ENCODE assay signal across 28 cellular contexts in genomic region chrX:96889726-96890125, GRCh38. TPM values are rescaled to one million over a fixed set of nuclear protein-coding genes. Genes with fewer than 3 reads are reported as not detected.
DNase-seq lines count a peak whose midpoint lies in the region; ATAC-seq, FAIRE-seq and TF ChIP-seq lines count a peak whose summit lies in the region.
"Had no signal": no experiment of that assay in that cellular context is flagged by ENCODE, and none has a peak within 500 bp of the region (broad histone marks: within the 10 kb centered on the region; RNA-seq: fewer than 3 reads in every experiment).

No MANE protein-coding gene starts in this region.

- H3K23ac ChIP-seq in trophoblast cell (ENCODE audit: low read length), result no peak overlapping the region

- in situ Hi-C loops in Caki2 (cut with HindIII; ENCODE audit: low pct_unique_long_range_greater_than_20kb, low sequenced_read_pairs), result no loop called here

- H2BK120ac ChIP-seq in trophoblast cell (ENCODE audit: insufficient read depth, low read length, poor library complexity), result no peak overlapping the region

- no peak overlapping the region for H3K4ac ChIP-seq in trophoblast cell (ENCODE audit: low read depth, low read length)

- FAIRE-seq in frontal cortex (lab: Jason Lieb, UNC), result no peak
- FAIRE-seq: K562 had no signal

- H4K8ac ChIP-seq in trophoblast cell (ENCODE audit: low read depth, low read length), result no peak overlapping the region

- H3K9me3 ChIP-seq in trophoblast cell (ENCODE audit: insufficient read depth, low read depth, low read length) (no peaks in the 10 kb centered on the region), mucosa of descending colon (no peaks in the 10 kb centered on the region), left ventricle myocardium inferior (replicated peaks) (no peaks in the 10 kb centered on the region)
- H3K9me3 ChIP-seq: ovary, SJSA1 had no signal

- H4K12ac ChIP-seq in trophoblast cell (ENCODE audit: low read depth, low read length), result no peak overlapping the region

- no peak for TF ChIP-seq CTCF in mucosa of descending colon (IDR thresholded peaks at IDR 0.05)
- TF ChIP-seq CTCF in left ventricle myocardium inferior (IDR thresholded peaks at IDR 0.05; ENCODE audit: borderline replicate concordance), result no peak

- no peak overlapping the region for H3K4me3 ChIP-seq in trophoblast cell (ENCODE audit: low read depth, low read length)
- no peak overlapping the region for H3K4me3 ChIP-seq in mucosa of descending colon
- H3K4me3 ChIP-seq in left ventricle myocardium inferior, result no peak overlapping the region
- H3K4me3 ChIP-seq: K562, ovary, SJSA1 had no signal

- no peak overlapping the region for H2BK5ac ChIP-seq in trophoblast cell (ENCODE audit: low read depth, low read length, poor library complexity)

- H3K27me3 ChIP-seq in trophoblast cell (ENCODE audit: insufficient read depth, low read length) (no peaks in the 10 kb centered on the region), left ventricle myocardium inferior (ENCODE audit: low read depth) (no peaks in the 10 kb centered on the region)
- H3K27me3 ChIP-seq: ovary, SJSA1 had no signal

- H2AFZ ChIP-seq in trophoblast cell (ENCODE audit: insufficient read depth, low read length, poor library complexity), result no peak overlapping the region

- H3K9ac ChIP-seq in trophoblast cell (ENCODE audit: low read length), result no peak overlapping the region

- H3K4me1 ChIP-seq in trophoblast cell (ENCODE audit: control insufficient read depth in 1 of 2, insufficient read depth in 2 of 2, low read length in 2 of 2), result no peaks in the 10 kb centered on the region
- H3K4me1 ChIP-seq in mucosa of descending colon (ENCODE audit: low read depth), result no peaks in the 10 kb centered on the region
- H3K4me1 ChIP-seq in left ventricle myocardium inferior, result no peaks in the 10 kb centered on the region
- H3K4me1 ChIP-seq: SJSA1 had no signal

- H3K4me2 ChIP-seq in trophoblast cell (ENCODE audit: low read length), result no peak overlapping the region

- no peak for ATAC-seq in mucosa of descending colon
- ATAC-seq: K562; left lobe of liver; stimulated activated effector memory CD8-positive, alpha-beta T cell treated with anti-CD3 and anti-CD28 coated beads, Interleukin-12 subunit alpha, Interleukin-12 subunit beta, amount 100 ng/mL, for 72 hours had no signal

- H3K36me3 ChIP-seq in trophoblast cell (ENCODE audit: control insufficient read depth in 1 of 2, insufficient read depth in 2 of 2, low read length in 2 of 2) (no peaks in the 10 kb centered on the region), mucosa of descending colon (ENCODE audit: low read depth) (no peaks in the 10 kb centered on the region), left ventricle myocardium inferior (no peaks in the 10 kb centered on the region)
- H3K36me3 ChIP-seq: ovary, SJSA1 had no signal

- DNase-seq in Caki2 (ENCODE audit: low read depth) (peak; percentile 3), NCI-H226 (peak; percentile 14), fibroblast of peridontal ligament (ENCODE audit: extremely low read depth) (peak; percentile 2), trophoblast cell (peak; percentile 55 to 91), frontal cortex (ENCODE audit: low spot score in 2 of 2) (no peak), mucosa of descending colon (no peak), OCI-M1 (lab: John Stamatoyannopoulos, UW) (no peak), left ventricle myocardium inferior (no peak)
- DNase-seq: activated B cell treated with CpG ODN at 0.5 μM for 24 hours; activated CD4-positive, alpha-beta memory T cell treated with anti-CD3 and anti-CD28 coated beads, Interleukin-2, amount 10 ng/mL, durations not matched to agents 7 days and 5 days; activated effector memory CD4-positive, alpha-beta T cell treated with Interleukin-2 at 50 U/mL for 16 hours; activated naive CD8-positive, alpha-beta T cell treated with anti-CD3 and anti-CD28 coated beads for 36 hours; EL; foreskin fibroblast; NCI-H1105; NCI-H1930; NCI-H2227 treated with DMSO at 0.1 percent for 48 hours; NCI-H69; nephron progenitor cell; ovary; retina; stimulated activated CD4-positive, alpha-beta T cell treated with anti-CD3 and anti-CD28 coated beads, Interleukin-2, amount 100 ng/mL, for 48 hours had no signal

- no peak overlapping the region for H2AK5ac ChIP-seq in trophoblast cell (ENCODE audit: low read length)

- H3K18ac ChIP-seq in trophoblast cell (ENCODE audit: low read length), result no peak overlapping the region

- no peaks in the 10 kb centered on the region for H3K79me1 ChIP-seq in trophoblast cell (ENCODE audit: low read length)

- no peaks in the 10 kb centered on the region for H3K79me2 ChIP-seq in trophoblast cell (ENCODE audit: control insufficient read depth, insufficient read depth, low read length, poor library complexity)

- intact Hi-C loops in mucosa of descending colon (cut with DNase I, micrococcal nuclease), result no loop called here
- intact Hi-C loops in left ventricle myocardium inferior (cut with micrococcal nuclease), result no loop called here

- H2BK12ac ChIP-seq in trophoblast cell (ENCODE audit: low read length), result no peak overlapping the region

- H3K14ac ChIP-seq in trophoblast cell (ENCODE audit: low read length), result no peak overlapping the region

- no CpG with 5 or more reads among the region's 1 CpG for WGBS in trophoblast cell (ENCODE audit: extremely low coverage, insufficient coverage, insufficient read length)

- H4K91ac ChIP-seq in trophoblast cell (ENCODE audit: low read depth, low read length), result no peak overlapping the region

- H3K27ac ChIP-seq in trophoblast cell (ENCODE audit: low read depth, low read length) (no peak overlapping the region), left ventricle myocardium inferior (replicated peaks) (no peak overlapping the region)
- H3K27ac ChIP-seq: epithelial cell of prostate, ovary, SJSA1 had no signal

RNA-seq across cellular contexts. Expression of gene RPA4, which starts 6.0 kb away (rescaled TPM):
- not detected in 2 replicates for total RNA-seq in Caki2 (2014; rRNA removed; shearing (Covaris generic); ENCODE audit: low replicate concordance)
- polyA plus RNA-seq in trophoblast cell (2013), result not detected in 2 replicates
- 0.82 TPM for total RNA-seq in frontal cortex
- total RNA-seq in mucosa of descending colon, result 1 to 10 TPM; 1.3 to 2.3 (median 1.5) TPM
- not detected for total RNA-seq in left ventricle myocardium inferior
- total RNA-seq: HT1080, K562 had no signal

Comparison
In these comparisons a context has a peak if more than half of its experiments do, and no peak if none do; other contexts are left out.
1. DNase-seq: peak in Caki2 (single experiment), NCI-H226 (single experiment), fibroblast of peridontal ligament (single experiment) and trophoblast cell (2 of 2); none in frontal cortex (0 of 2), mucosa of descending colon (0 of 3), OCI-M1 (single experiment) and left ventricle myocardium inferior (single experiment).